ENCODE assay signal across 16 cellular contexts in the genomic region with DNA sequence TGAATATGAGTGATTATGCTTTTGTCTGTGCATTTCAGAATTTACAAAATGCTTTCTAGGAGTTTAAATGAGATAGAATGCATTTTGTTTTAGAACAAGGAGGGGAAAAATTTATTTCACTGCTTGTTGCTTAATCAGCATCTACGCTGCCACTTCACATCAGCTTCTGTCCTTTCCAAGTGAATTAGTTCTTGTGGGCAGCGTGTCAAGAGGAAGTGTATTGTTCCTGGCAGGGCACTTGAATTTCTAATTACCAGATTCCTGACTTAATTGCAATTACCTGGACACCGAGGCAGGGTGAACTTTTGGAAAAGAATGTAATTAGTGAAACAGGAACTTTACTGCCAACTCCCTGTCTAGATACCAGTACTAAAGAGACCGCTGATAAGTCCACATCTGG.
A peak's percentile ranks its signal among the peaks of the same experiment; 100 is the strongest.
DNase-seq lines count a peak whose midpoint lies in the region; ATAC-seq and TF ChIP-seq lines count a peak whose summit lies in the region.
"Had no signal": no experiment of that assay in that cellular context is flagged by ENCODE, and none has a peak within 500 bp of the region (broad histone marks: within the 10 kb centered on the region; RNA-seq: fewer than 3 reads in every experiment).

No MANE protein-coding gene starts in this region.

- ATAC-seq in lung (ENCODE audit: insufficient read depth, low FRiP score), result peak; percentile 27
- ATAC-seq in gastroesophageal sphincter, result no peak
- ATAC-seq in activated CD4-positive, alpha-beta T cell treated with anti-CD3 and anti-CD28 coated beads for 36 hours, result no peak
- ATAC-seq: GM12878 had no signal

- peaks cover 15% of the 10 kb centered on the region for H3K36me3 Mint-ChIP-seq in activated CD4-positive, alpha-beta T cell treated with anti-CD3 and anti-CD28 coated beads for 36 hours (ENCODE audit: low read depth)

- H3K9me3 ChIP-seq in HEK293 (ENCODE audit: control insufficient read depth, insufficient read depth, low read depth, low read length) (no peaks in the 10 kb centered on the region), lung (ENCODE audit: control insufficient read depth in 2 of 2, insufficient read depth in 1 of 2, low read length in 1 of 2) (no peaks in the 10 kb centered on the region), gastroesophageal sphincter (no peaks in the 10 kb centered on the region)
- H3K9me3 ChIP-seq: right lobe of liver had no signal

- H3K4me3 ChIP-seq in HEK293 (ENCODE audit: low read depth, low read length) (no peak overlapping the region), lung (no peak overlapping the region), gastroesophageal sphincter (no peak overlapping the region)
- H3K4me3 ChIP-seq: BLaER1 treated with 17β-estradiol and CSF1 and Interleukin-3, amounts not matched to agents 10 nM and 100 nM; GM12878; right lobe of liver had no signal

- H3K27me3 Mint-ChIP-seq in activated CD4-positive, alpha-beta T cell treated with anti-CD3 and anti-CD28 coated beads for 36 hours, result no peaks in the 10 kb centered on the region
- H3K27me3 Mint-ChIP-seq: naive B cell had no signal

- TF ChIP-seq EP300 in gastroesophageal sphincter (IDR thresholded peaks at IDR 0.05), result no peak

- H3K4me1 Mint-ChIP-seq in activated CD4-positive, alpha-beta T cell treated with anti-CD3 and anti-CD28 coated beads for 36 hours, result peaks cover 57% of the 10 kb centered on the region

- intact Hi-C loops in activated CD4-positive, alpha-beta T cell treated with anti-CD3 and anti-CD28 coated beads for 36 hours (cut with DNase I, micrococcal nuclease), result no loop called here

- H3K4me3 Mint-ChIP-seq in activated CD4-positive, alpha-beta T cell treated with anti-CD3 and anti-CD28 coated beads for 36 hours, result no peak overlapping the region
- H3K4me3 Mint-ChIP-seq: naive B cell had no signal

- CTCF ChIA-PET in HEK293 (lab: Yijun Ruan, JAX), result interaction anchor here (0.6 to 1.3 kb wide), 5 partner anchors 10 to 525 kb away, joined by 3 to 8 read pairs (median 3); no protein-coding TSS in a partner anchor
- CTCF ChIA-PET in activated CD4-positive, alpha-beta T cell treated with anti-CD3 and anti-CD28 coated beads for 36 hours (lab: Charles Lee), result interaction anchor here (1.8 kb wide), 1 partner anchor 14 kb away, joined by 6 read pairs; no protein-coding TSS in a partner anchor

- no peak overlapping the region for H3K27ac ChIP-seq in HEK293 (ENCODE audit: extremely low read depth, low read depth, low read length)
- no peak overlapping the region for H3K27ac ChIP-seq in lung (ENCODE audit: low read depth in 1 of 2, low read length in 1 of 2)
- no peak overlapping the region for H3K27ac ChIP-seq in gastroesophageal sphincter
- H3K27ac ChIP-seq: BLaER1 treated with 17β-estradiol and CSF1 and Interleukin-3, amounts not matched to agents 10 nM and 100 nM; right lobe of liver had no signal

- H3K36me3 ChIP-seq in HEK293 (ENCODE audit: control insufficient read depth in 2 of 2, insufficient read depth in 1 of 2, low read length in 2 of 2), result no peaks in the 10 kb centered on the region
- H3K36me3 ChIP-seq in lung (ENCODE audit: control insufficient read depth in 2 of 2, insufficient read depth in 2 of 2, low read length in 2 of 2), result no peaks in the 10 kb centered on the region
- H3K36me3 ChIP-seq in gastroesophageal sphincter, result no peaks in the 10 kb centered on the region

- H3K27me3 ChIP-seq in lung (ENCODE audit: control insufficient read depth, insufficient read depth), result no peaks in the 10 kb centered on the region
- H3K27me3 ChIP-seq in gastroesophageal sphincter, result no peaks in the 10 kb centered on the region
- H3K27me3 ChIP-seq: BLaER1 treated with 17β-estradiol and CSF1 and Interleukin-3, amounts not matched to agents 10 nM and 100 nM; right lobe of liver had no signal

- TF ChIP-seq CTCF in HEK293 (tag by site-specific recombination; IDR thresholded peaks at IDR 0.05) (no peak), lung (IDR thresholded peaks at IDR 0.05; ENCODE audit: control extremely low read depth, extremely low read depth) (no peak), gastroesophageal sphincter (IDR thresholded peaks at IDR 0.05) (no peak)

- H3K27ac Mint-ChIP-seq in activated CD4-positive, alpha-beta T cell treated with anti-CD3 and anti-CD28 coated beads for 36 hours, result no peak overlapping the region

- H3K9me3 Mint-ChIP-seq in activated CD4-positive, alpha-beta T cell treated with anti-CD3 and anti-CD28 coated beads for 36 hours (ENCODE audit: low read depth), result peaks cover 3% of the 10 kb centered on the region

- H3K4me1 ChIP-seq in HEK293 (ENCODE audit: control insufficient read depth, insufficient read depth, low read length) (peaks cover 20% of the 10 kb centered on the region), lung (ENCODE audit: control insufficient read depth in 2 of 2, insufficient read depth in 2 of 2, low read length in 2 of 2) (peaks cover 5 to 10% of the 10 kb centered on the region in 2 donors), gastroesophageal sphincter (peaks cover 3 to 28% (median 4%) of the 10 kb centered on the region in 3 donors)

- no peak for TF ChIP-seq POLR2A in gastroesophageal sphincter (IDR thresholded peaks at IDR 0.05)

- POLR2A ChIA-PET in HEK293 (lab: Yijun Ruan, JAX), result no interaction called here
- POLR2A ChIA-PET in activated CD4-positive, alpha-beta T cell treated with anti-CD3 and anti-CD28 coated beads for 36 hours (lab: Charles Lee), result no interaction called here

- 22 to 28% methylated on average over 4 of the region's 4 CpGs for WGBS in lung, 2 donors
- WGBS in gastroesophageal sphincter (ENCODE audit: low coverage in 1 of 2), 2 donors, result 36 to 39% methylated on average over 4 of the region's 4 CpGs

- DNase-seq in Ammon's horn (ENCODE audit: low spot score) (peak; percentile 48), astrocyte of the hippocampus (ENCODE audit: low read depth, low spot score) (peak; percentile 80), lung (ENCODE audit: low spot score) (peak; percentile 62), NCI-H226 (no peak), GM03348 (ENCODE audit: low spot score) (no peak)
- no peak for DNase-seq in activated CD4-positive, alpha-beta T cell treated with anti-CD3 and anti-CD28 coated beads for 36 hours
- DNase-seq: activated effector memory CD4-positive, alpha-beta T cell treated with anti-CD3 and anti-CD28 coated beads, Interleukin-2, amount 50 U/mL, for 16 hours; glutamatergic neuron; naive B cell; NCI-H524 treated with DMSO at 0.1 percent for 48 hours; right lobe of liver; stimulated activated naive CD4-positive, alpha-beta T cell had no signal

TF ChIP-seq in HEK293, 187 proteins besides CTCF, POLR2A, EP300 and RAD21 (continues in another document):
- TF ChIP-seq ZNF416 (tag by site-specific recombination; IDR thresholded peaks at IDR 0.05), result no peak
- no peak for TF ChIP-seq ZNF433 (tag by site-specific recombination; IDR thresholded peaks at IDR 0.05; ENCODE audit: low read depth)
- TF ChIP-seq ZBTB17 (tag by site-specific recombination; IDR thresholded peaks at IDR 0.05), result peak; percentile 55
- peak; percentile 79 for TF ChIP-seq SP7 (tag by site-specific recombination; IDR thresholded peaks at IDR 0.05)
- TF ChIP-seq, protein P1, sequence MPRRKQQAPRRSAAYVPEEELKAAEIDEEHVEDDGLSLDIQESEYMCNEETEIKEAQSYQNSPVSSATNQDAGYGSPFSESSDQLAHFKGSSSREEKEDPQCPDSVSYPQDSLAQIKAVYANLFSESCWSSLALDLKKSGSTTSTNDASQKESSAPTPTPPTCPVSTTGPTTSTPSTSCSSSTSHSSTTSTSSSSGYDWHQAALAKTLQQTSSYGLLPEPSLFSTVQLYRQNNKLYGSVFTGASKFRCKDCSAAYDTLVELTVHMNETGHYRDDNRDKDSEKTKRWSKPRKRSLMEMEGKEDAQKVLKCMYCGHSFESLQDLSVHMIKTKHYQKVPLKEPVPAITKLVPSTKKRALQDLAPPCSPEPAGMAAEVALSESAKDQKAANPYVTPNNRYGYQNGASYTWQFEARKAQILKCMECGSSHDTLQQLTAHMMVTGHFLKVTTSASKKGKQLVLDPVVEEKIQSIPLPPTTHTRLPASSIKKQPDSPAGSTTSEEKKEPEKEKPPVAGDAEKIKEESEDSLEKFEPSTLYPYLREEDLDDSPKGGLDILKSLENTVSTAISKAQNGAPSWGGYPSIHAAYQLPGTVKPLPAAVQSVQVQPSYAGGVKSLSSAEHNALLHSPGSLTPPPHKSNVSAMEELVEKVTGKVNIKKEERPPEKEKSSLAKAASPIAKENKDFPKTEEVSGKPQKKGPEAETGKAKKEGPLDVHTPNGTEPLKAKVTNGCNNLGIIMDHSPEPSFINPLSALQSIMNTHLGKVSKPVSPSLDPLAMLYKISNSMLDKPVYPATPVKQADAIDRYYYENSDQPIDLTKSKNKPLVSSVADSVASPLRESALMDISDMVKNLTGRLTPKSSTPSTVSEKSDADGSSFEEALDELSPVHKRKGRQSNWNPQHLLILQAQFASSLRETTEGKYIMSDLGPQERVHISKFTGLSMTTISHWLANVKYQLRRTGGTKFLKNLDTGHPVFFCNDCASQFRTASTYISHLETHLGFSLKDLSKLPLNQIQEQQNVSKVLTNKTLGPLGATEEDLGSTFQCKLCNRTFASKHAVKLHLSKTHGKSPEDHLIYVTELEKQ (tag by site-specific recombination; IDR thresholded peaks at IDR 0.05; ENCODE audit: borderline replicate concordance), result no peak
- no peak for TF ChIP-seq ZNF626 (tag by site-specific recombination; IDR thresholded peaks at IDR 0.05)
- TF ChIP-seq ZNF837 (tag by site-specific recombination; IDR thresholded peaks at IDR 0.05), result no peak
- TF ChIP-seq ZNF138 (tag by site-specific recombination; IDR thresholded peaks at IDR 0.05; ENCODE audit: borderline replicate concordance), result no peak
- TF ChIP-seq PRDM1 (tag by site-specific recombination; IDR thresholded peaks at IDR 0.05), result peak; percentile 54; the same call in 1 of the 2 replicates
- TF ChIP-seq, protein P2, sequence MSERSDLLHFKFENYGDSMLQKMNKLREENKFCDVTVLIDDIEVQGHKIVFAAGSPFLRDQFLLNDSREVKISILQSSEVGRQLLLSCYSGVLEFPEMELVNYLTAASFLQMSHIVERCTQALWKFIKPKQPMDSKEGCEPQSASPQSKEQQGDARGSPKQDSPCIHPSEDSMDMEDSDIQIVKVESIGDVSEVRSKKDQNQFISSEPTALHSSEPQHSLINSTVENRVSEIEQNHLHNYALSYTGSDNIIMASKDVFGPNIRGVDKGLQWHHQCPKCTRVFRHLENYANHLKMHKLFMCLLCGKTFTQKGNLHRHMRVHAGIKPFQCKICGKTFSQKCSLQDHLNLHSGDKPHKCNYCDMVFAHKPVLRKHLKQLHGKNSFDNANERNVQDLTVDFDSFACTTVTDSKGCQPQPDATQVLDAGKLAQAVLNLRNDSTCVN (tag by site-specific recombination; optimal IDR thresholded peaks at IDR 0.05), result no peak
- TF ChIP-seq ZIC2 (tag by site-specific recombination; IDR thresholded peaks at IDR 0.05), result no peak
- no peak for TF ChIP-seq SP2 (tag by site-specific recombination; IDR thresholded peaks at IDR 0.05)

Comparison
In these comparisons a context has a peak if more than half of its experiments do, and no peak if none do; other contexts are left out.
1. DNase-seq: peak in Ammon's horn (single experiment), astrocyte of the hippocampus (single experiment) and lung (single experiment); none in NCI-H226 (single experiment), GM03348 (single experiment) and activated CD4-positive, alpha-beta T cell treated with anti-CD3 and anti-CD28 coated beads for 36 hours (single experiment).